19 cellular contexts compared by ENCODE assay signal in the genomic region with DNA sequence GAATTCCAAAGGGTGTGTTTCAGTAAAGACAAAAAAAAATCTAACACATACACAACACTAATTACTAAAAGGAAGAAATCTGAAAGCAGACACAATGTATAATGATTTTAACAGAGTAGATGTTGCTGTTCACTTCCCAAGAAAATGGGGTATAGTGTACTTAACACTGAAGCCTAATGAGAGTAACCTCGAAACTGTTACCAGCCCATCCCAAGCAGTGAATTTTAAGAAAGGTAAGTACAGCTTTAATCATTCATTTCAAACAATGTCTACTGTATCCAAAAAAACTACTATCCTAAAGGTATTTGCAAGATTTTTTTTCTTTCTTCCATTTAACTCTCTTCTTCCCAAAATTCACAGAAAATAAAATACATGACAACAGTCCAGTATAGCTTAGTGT. TPM values are rescaled to one million over a fixed set of nuclear protein-coding genes. Genes with fewer than 3 reads are reported as not detected.
A peak's percentile ranks its signal among the peaks of the same experiment; 100 is the strongest.
DNase-seq lines count a peak whose midpoint lies in the region; ATAC-seq, FAIRE-seq and TF ChIP-seq lines count a peak whose summit lies in the region.
"Had no signal": no experiment of that assay in that cellular context is flagged by ENCODE, and none has a peak within 500 bp of the region (broad histone marks: within the 10 kb centered on the region; RNA-seq: fewer than 3 reads in every experiment).

No MANE protein-coding gene starts in this region.

- H3K36me3 Mint-ChIP-seq in activated naive CD4-positive, alpha-beta T cell treated with anti-CD3 and anti-CD28 coated beads for 36 hours (ENCODE audit: low read depth), result peaks cover 18% of the 10 kb centered on the region
- peaks cover 69% of the 10 kb centered on the region for H3K36me3 Mint-ChIP-seq in stimulated activated effector memory CD8-positive, alpha-beta T cell treated with anti-CD3 and anti-CD28 coated beads, Interleukin-12 subunit alpha, Interleukin-12 subunit beta, amount 100 ng/mL, for 72 hours

- H3K9me3 ChIP-seq in PC-9 (ENCODE audit: insufficient read depth, low read depth), result no peaks in the 10 kb centered on the region
- no peaks in the 10 kb centered on the region for H3K9me3 ChIP-seq in K562 (replicated peaks; ENCODE audit: control insufficient read depth, insufficient read depth, low read depth, low read length)
- H3K9me3 ChIP-seq in SK-N-SH, result no peaks in the 10 kb centered on the region
- H3K9me3 ChIP-seq: esophagus squamous epithelium, MG63, thoracic aorta had no signal

- ATAC-seq in K562, result no peak
- no peak for ATAC-seq in stimulated activated effector memory CD8-positive, alpha-beta T cell treated with anti-CD3 and anti-CD28 coated beads, Interleukin-12 subunit alpha, Interleukin-12 subunit beta, amount 100 ng/mL, for 72 hours
- ATAC-seq in GM21737 (IDR thresholded peaks at IDR 0.05; ENCODE audit: unreplicated experiment), result no peak
- ATAC-seq: PC-3 had no signal

- no peak for TF ChIP-seq CTCF in PC-9 (conservative IDR thresholded peaks at IDR 0.05)
- TF ChIP-seq CTCF in K562 (IDR thresholded peaks at IDR 0.05 in 2 of 3, conservative IDR thresholded peaks at IDR 0.05 in 1 of 3; ENCODE audit: insufficient read depth in 2 of 3, low read depth in 1 of 3, low read length in 3 of 3), result no peak
- TF ChIP-seq CTCF in SK-N-SH (IDR thresholded peaks at IDR 0.05), result no peak

- no peaks in the 10 kb centered on the region for H3K9me3 Mint-ChIP-seq in activated naive CD4-positive, alpha-beta T cell treated with anti-CD3 and anti-CD28 coated beads for 36 hours
- no peaks in the 10 kb centered on the region for H3K9me3 Mint-ChIP-seq in stimulated activated effector memory CD8-positive, alpha-beta T cell treated with anti-CD3 and anti-CD28 coated beads, Interleukin-12 subunit alpha, Interleukin-12 subunit beta, amount 100 ng/mL, for 72 hours

- H2AFZ ChIP-seq in PC-9, result no peak overlapping the region
- H2AFZ ChIP-seq in K562 (ENCODE audit: low read depth, low read length), result no peak overlapping the region
- no peak overlapping the region for H2AFZ ChIP-seq in SK-N-SH (ENCODE audit: low read depth)
- H2AFZ ChIP-seq: GM23248 had no signal

- intact Hi-C loops in activated naive CD4-positive, alpha-beta T cell treated with anti-CD3 and anti-CD28 coated beads for 36 hours (cut with micrococcal nuclease), result no loop called here
- intact Hi-C loops in PC-9 (cut with micrococcal nuclease; ENCODE audit: unreplicated experiment) (no loop called here), K562 (cut with micrococcal nuclease) (no loop called here)

- peaks cover 83% of the 10 kb centered on the region for H3K4me1 Mint-ChIP-seq in activated naive CD4-positive, alpha-beta T cell treated with anti-CD3 and anti-CD28 coated beads for 36 hours (ENCODE audit: low read depth)
- H3K4me1 Mint-ChIP-seq in stimulated activated effector memory CD8-positive, alpha-beta T cell treated with anti-CD3 and anti-CD28 coated beads, Interleukin-12 subunit alpha, Interleukin-12 subunit beta, amount 100 ng/mL, for 72 hours, result peaks cover 62% of the 10 kb centered on the region

- H3K9me2 ChIP-seq in PC-9 (ENCODE audit: insufficient read depth), result no peaks in the 10 kb centered on the region
- no peaks in the 10 kb centered on the region for H3K9me2 ChIP-seq in SK-N-SH

- H3K9me1 ChIP-seq in K562 (ENCODE audit: control insufficient read depth, insufficient read depth, low read length), result no peaks in the 10 kb centered on the region

- H3K4me1 ChIP-seq in PC-9 (replicated peaks; ENCODE audit: insufficient read depth) (peaks cover 26% of the 10 kb centered on the region), K562 (replicated peaks in 1 of 2; ENCODE audit: control insufficient read depth in 2 of 2, insufficient read depth in 2 of 2, low read length in 2 of 2) (peaks cover 10 to 13% of the 10 kb centered on the region in 2 experiments; a peak in 4 of 5 replicates), SK-N-SH (ENCODE audit: control insufficient read depth in 1 of 2, insufficient read depth in 2 of 2, low read depth in 1 of 2, low read length in 1 of 2) (peaks cover 0 to 8% of the 10 kb centered on the region in 2 experiments; a peak in 2 of 4 replicates)

- H3K4me3 Mint-ChIP-seq in activated naive CD4-positive, alpha-beta T cell treated with anti-CD3 and anti-CD28 coated beads for 36 hours, result no peak overlapping the region
- H3K4me3 Mint-ChIP-seq in stimulated activated effector memory CD8-positive, alpha-beta T cell treated with anti-CD3 and anti-CD28 coated beads, Interleukin-12 subunit alpha, Interleukin-12 subunit beta, amount 100 ng/mL, for 72 hours, result no peak overlapping the region

- 0 out of 2 replicates have a peak overlapping the region, but pooled peaks have one; percentile 10 for H3K27ac ChIP-seq in PC-9
- peak overlapping the region; percentile 65; the same call in 2 of the 3 replicates for H3K27ac ChIP-seq in K562 (ENCODE audit: extremely low read depth, low read depth, low read length)
- no peak overlapping the region for H3K27ac ChIP-seq in SK-N-SH (ENCODE audit: low read depth in 2 of 2, low read length in 1 of 2)
- H3K27ac ChIP-seq: esophagus squamous epithelium, GM23248, thoracic aorta had no signal

- FAIRE-seq in K562 (lab: Jason Lieb, UNC), result no peak

- peak overlapping the region; percentile 74 for H3K27ac Mint-ChIP-seq in activated naive CD4-positive, alpha-beta T cell treated with anti-CD3 and anti-CD28 coated beads for 36 hours
- peak overlapping the region; percentile 23 for H3K27ac Mint-ChIP-seq in stimulated activated effector memory CD8-positive, alpha-beta T cell treated with anti-CD3 and anti-CD28 coated beads, Interleukin-12 subunit alpha, Interleukin-12 subunit beta, amount 100 ng/mL, for 72 hours

- H4K20me1 ChIP-seq in PC-9 (ENCODE audit: insufficient read depth), result peaks cover 12% of the 10 kb centered on the region
- peaks cover 24% of the 10 kb centered on the region for H4K20me1 ChIP-seq in K562 (replicated peaks; ENCODE audit: control insufficient read depth, insufficient read depth, low read length)
- peaks cover 27% of the 10 kb centered on the region for H4K20me1 ChIP-seq in SK-N-SH (ENCODE audit: insufficient read depth)

- H3K36me3 ChIP-seq in PC-9 (ENCODE audit: low read depth) (no peaks in the 10 kb centered on the region), K562 (ENCODE audit: control insufficient read depth, insufficient read depth, low read length) (peaks cover 20% of the 10 kb centered on the region), SK-N-SH (replicated peaks in 1 of 2; ENCODE audit: control insufficient read depth in 1 of 2, insufficient read depth in 2 of 2, low read length in 1 of 2) (no peaks in the 10 kb centered on the region)
- H3K36me3 ChIP-seq: esophagus squamous epithelium, thoracic aorta had no signal

- H3K9ac ChIP-seq in K562 (ENCODE audit: insufficient read depth in 1 of 2, low read depth in 2 of 2, low read length in 2 of 2), result peak overlapping the region in 1 of 2 experiments; percentile 27; a peak in 1 of 4 replicates
- no peak overlapping the region for H3K9ac ChIP-seq in SK-N-SH
- H3K9ac ChIP-seq: GM23248 had no signal

- H3K27me3 Mint-ChIP-seq in activated naive CD4-positive, alpha-beta T cell treated with anti-CD3 and anti-CD28 coated beads for 36 hours (ENCODE audit: low read depth), result no peaks in the 10 kb centered on the region

- BruUV-seq in PC-9 (replicated peaks; lab: Mats Ljungman, UMichigan) (no TSS peak), K562 (replicated peaks; lab: Mats Ljungman, UMichigan) (no TSS peak)

- H3K79me2 ChIP-seq in PC-9 (ENCODE audit: low read depth) (peaks cover 95% of the 10 kb centered on the region), K562 (ENCODE audit: control insufficient read depth, insufficient read depth, low read length) (peaks cover 99% of the 10 kb centered on the region), SK-N-SH (ENCODE audit: insufficient read depth) (peaks cover 97% of the 10 kb centered on the region)

- CTCF ChIA-PET in activated naive CD4-positive, alpha-beta T cell treated with anti-CD3 and anti-CD28 coated beads for 36 hours (lab: Charles Lee), result interaction anchor here (0.6 to 2.3 kb wide), 10 partner anchors 10 to 283 kb away, joined by 3 to 15 read pairs (median 4); a partner anchor contains a TSS
- CTCF ChIA-PET in PC-9 (lab: Charles Lee) (no interaction called here), K562 (lab: Yijun Ruan, JAX; ENCODE audit: low intra/inter-chr PET ratio) (no interaction called here), SK-N-SH (lab: Yijun Ruan, JAX) (interaction anchor here (0.6 to 6.7 kb wide), 11 partner anchors 12 to 473 kb away, joined by 3 to 53 read pairs (median 5); a partner anchor contains a TSS)

- 40% methylated on average over 1 of the region's 1 CpG for WGBS in K562 (ENCODE audit: insufficient coverage, low coverage, missing lambda C conversion rate)
- 93% methylated on average over 1 of the region's 1 CpG for WGBS in SK-N-SH (ENCODE audit: low lambda C conversion rate)

- TF ChIP-seq POLR2A in K562 (conservative IDR thresholded peaks at IDR 0.05), result no peak

- TF ChIP-seq RAD21 in K562 (CRISPR knock-in tag; conservative IDR thresholded peaks at IDR 0.05 in 1 of 2, IDR thresholded peaks at IDR 0.05 in 1 of 2) (no peak), SK-N-SH (IDR thresholded peaks at IDR 0.05; ENCODE audit: low read length) (no peak)

- DNase-seq in activated naive CD4-positive, alpha-beta T cell treated with anti-CD3 and anti-CD28 coated beads for 36 hours, result no peak
- DNase-seq in activated naive CD4-positive, alpha-beta T cell treated with Interleukin-2 at 50 U/mL for 16 hours, result no peak
- no peak for DNase-seq in PC-9
- DNase-seq in K562 (ENCODE audit: extremely low read depth in 1 of 4, low spot score in 3 of 4), result no peak
- no peak for DNase-seq in stimulated activated effector memory CD8-positive, alpha-beta T cell treated with anti-CD3 and anti-CD28 coated beads, Interleukin-12 subunit alpha, Interleukin-12 subunit beta, amount 100 ng/mL, for 72 hours (ENCODE audit: low spot score in 2 of 2)
- no peak for DNase-seq in SK-N-SH
- DNase-seq in hippocampal formation (lab: John Stamatoyannopoulos, UW), result no peak
- DNase-seq: aorta, esophagus squamous epithelium, GM23248, head of caudate nucleus, kidney glomerular epithelial cell, MG63, NCI-H187 treated with DMSO at 0.1 percent for 48 hours, NCI-H524 treated with DMSO at 0.1 percent for 48 hours, PC-3, SW 1271 had no signal

- no peaks in the 10 kb centered on the region for H3K27me3 ChIP-seq in PC-9 (ENCODE audit: insufficient read depth, low read depth)
- no peaks in the 10 kb centered on the region for H3K27me3 ChIP-seq in K562 (ENCODE audit: control insufficient read depth in 2 of 2, insufficient read depth in 2 of 2, low read length in 2 of 2)
- H3K27me3 ChIP-seq in SK-N-SH (ENCODE audit: insufficient read depth), result no peaks in the 10 kb centered on the region
- H3K27me3 ChIP-seq: esophagus squamous epithelium, MG63 had no signal

- in situ Hi-C loops in K562 (cut with MboI), result no loop called here

- no peak overlapping the region for H3K4me2 ChIP-seq in PC-9
- no peak overlapping the region for H3K4me2 ChIP-seq in K562 (ENCODE audit: insufficient read depth, low read length)
- H3K4me2 ChIP-seq in SK-N-SH, result no peak overlapping the region

- H3K4me3 ChIP-seq in PC-9 (no peak overlapping the region), K562 (no peak overlapping the region), SK-N-SH (ENCODE audit: low read depth in 2 of 2, low read length in 1 of 2) (no peak overlapping the region)
- H3K4me3 ChIP-seq: esophagus squamous epithelium, GM23248, MG63, thoracic aorta had no signal

- POLR2A ChIA-PET in PC-9 (lab: Charles Lee; ENCODE audit: unreplicated experiment) (interaction anchor here (0.7 kb wide), 1 partner anchor 83 kb away, joined by 3 read pairs; no protein-coding TSS in a partner anchor), K562 (lab: Yijun Ruan, JAX) (interaction anchor here (0.6 to 6.2 kb wide), 16 partner anchors 9 to 165 kb away, joined by 3 to 40 read pairs (median 3); a partner anchor contains a TSS), SK-N-SH (lab: Yijun Ruan, JAX) (interaction anchor here (1.0 kb wide), 1 partner anchor 126 kb away, joined by 6 read pairs; a partner anchor contains a TSS)

- no peak for TF ChIP-seq EP300 in K562 (IDR thresholded peaks at IDR 0.05; ENCODE audit: low read length)
- no peak for TF ChIP-seq EP300 in SK-N-SH (IDR thresholded peaks at IDR 0.05; ENCODE audit: borderline replicate concordance in 1 of 2, low read depth in 1 of 2, low read length in 1 of 2)

- H3F3A ChIP-seq in PC-9 (ENCODE audit: insufficient read depth, low read depth), result peaks cover 28% of the 10 kb centered on the region
- H3F3A ChIP-seq in SK-N-SH (replicated peaks; ENCODE audit: insufficient read depth), result peaks cover 33% of the 10 kb centered on the region

RNA-seq across cellular contexts. Expression of a gene that starts 8.3 kb away (rescaled TPM):
- total RNA-seq in activated naive CD4-positive, alpha-beta T cell treated with anti-CD3 and anti-CD28 coated beads for 36 hours, result 100 to 1,000 TPM; 166 to 169 TPM
- total RNA-seq in PC-9 (2021), result 75.3 and 81.3 TPM in 2 replicates
- total RNA-seq in K562 (2011; cell fraction: chromatin; rRNA removed; ENCODE audit: low replicate concordance), result 67.9 and 104 TPM in 2 replicates
- total RNA-seq in K562 (2011; cell fraction: nucleolus; rRNA removed), result 72.2 and 76.5 TPM in 2 replicates
- 69.3 and 101 TPM in 2 replicates for total RNA-seq in K562 (2011; cell fraction: nucleoplasm; rRNA removed)
- 107 and 125 TPM in 2 replicates for total RNA-seq in K562 (2014; rRNA removed)
- 65.3 and 79.9 TPM in 2 replicates for total RNA-seq in K562 (2014; rRNA removed; fragmentation: Illumina TruSeq; extraction: Trizol)
- total RNA-seq in K562 (2015; rRNA removed; fragmentation: Illumina TruSeq; extraction: Trizol), result 70.5 and 74.3 TPM in 2 replicates
- 113 and 115 TPM in 2 replicates for total RNA-seq in K562 (2021)
- polyA plus RNA-seq in K562 (2011; rRNA removed), result 66.8 and 136 TPM in 2 replicates
- polyA plus RNA-seq in K562 (2011; cell fraction: cytosol; rRNA removed), result 92.1 and 93.8 TPM in 2 replicates
- polyA plus RNA-seq in K562 (2011; cell fraction: nucleus; rRNA removed), result 20.1 and 22.1 TPM in 2 replicates
- polyA plus RNA-seq in K562 (2012), result 69.8 and 89.1 TPM in 2 replicates
- 83.5 and 84.8 TPM in 2 replicates for polyA plus RNA-seq in K562 (2014; fragmentation: Illumina TruSeq; extraction: Trizol)
- polyA plus RNA-seq in K562 (2014; fragmentation: Nextera tagmentation; extraction: Ambion mirVana), result 10 to 100 TPM; 57.2 to 69.1 TPM
- 85.2 and 95.1 TPM in 2 replicates for polyA plus RNA-seq in K562 (2014; rRNA removed)
- 32.5 and 47.6 TPM in 2 replicates for polyA minus RNA-seq in K562 (2011; rRNA and poly(A)+ RNA removed)
- 20.9 and 32.6 TPM in 2 replicates for polyA minus RNA-seq in K562 (2011; cell fraction: cytosol; rRNA and poly(A)+ RNA removed)
- polyA minus RNA-seq in K562 (2011; cell fraction: nucleus; rRNA and poly(A)+ RNA removed), result 18.7 and 28.4 TPM in 2 replicates
- 81.6 and 89.6 TPM in 2 replicates for polyA plus RNA-seq in SK-N-SH (2012; rRNA removed)
- 79.2 and 104 TPM in 2 replicates for polyA plus RNA-seq in SK-N-SH (2012; cell fraction: cytosol; rRNA removed)
- 83.6 and 109 TPM in 2 replicates for polyA plus RNA-seq in SK-N-SH (2012; cell fraction: nucleus; rRNA removed)

RNA-seq across cellular contexts. Expression of a gene that starts 59.2 kb away (rescaled TPM):
- 10 to 100 TPM; 50.4 to 53.5 TPM for total RNA-seq in activated naive CD4-positive, alpha-beta T cell treated with anti-CD3 and anti-CD28 coated beads for 36 hours
- total RNA-seq in PC-9 (2021) (78.9 and 95.7 TPM in 2 replicates), K562 (2014; rRNA removed) (13.5 and 20.4 TPM in 2 replicates), K562 (2014; rRNA removed; fragmentation: Illumina TruSeq; extraction: Trizol) (6.5 and 10.0 TPM in 2 replicates), K562 (2015; rRNA removed; fragmentation: Illumina TruSeq; extraction: Trizol) (14.4 and 17.2 TPM in 2 replicates), K562 (2021) (32.8 and 42.1 TPM in 2 replicates)
- 116 and 363 TPM in 2 replicates for total RNA-seq in K562 (2011; cell fraction: chromatin; rRNA removed; ENCODE audit: low replicate concordance)
- total RNA-seq in K562 (2011; cell fraction: nucleolus; rRNA removed), result 190 and 220 TPM in 2 replicates
- 137 and 149 TPM in 2 replicates for total RNA-seq in K562 (2011; cell fraction: nucleoplasm; rRNA removed)
- polyA plus RNA-seq in K562 (2011; rRNA removed) (15.7 and 53.7 TPM in 2 replicates), K562 (2014; fragmentation: Illumina TruSeq; extraction: Trizol) (48.1 and 55.6 TPM in 2 replicates), K562 (2014; fragmentation: Nextera tagmentation; extraction: Ambion mirVana) (1 to 10 TPM in 1 of 2 experiments, under 1 TPM in 1; 0.35 to 1.6 TPM), K562 (2014; rRNA removed) (26.1 and 31.4 TPM in 2 replicates), SK-N-SH (2012; rRNA removed) (68.0 and 89.9 TPM in 2 replicates)
- polyA plus RNA-seq in K562 (2011; cell fraction: cytosol; rRNA removed), result 33.2 and 34.4 TPM in 2 replicates
- polyA plus RNA-seq in K562 (2011; cell fraction: nucleus; rRNA removed), result 322 and 398 TPM in 2 replicates
- 42.5 and 69.5 TPM in 2 replicates for polyA plus RNA-seq in K562 (2012)
- 11.4 and 20.1 TPM in 2 replicates for polyA minus RNA-seq in K562 (2011; rRNA and poly(A)+ RNA removed)
- polyA minus RNA-seq in K562 (2011; cell fraction: cytosol; rRNA and poly(A)+ RNA removed), result 28.0 and 36.5 TPM in 2 replicates
- polyA minus RNA-seq in K562 (2011; cell fraction: nucleus; rRNA and poly(A)+ RNA removed), result 74.6 and 97.4 TPM in 2 replicates
- 20.5 and 37.3 TPM in 2 replicates for polyA plus RNA-seq in SK-N-SH (2012; cell fraction: cytosol; rRNA removed)
- 318 and 375 TPM in 2 replicates for polyA plus RNA-seq in SK-N-SH (2012; cell fraction: nucleus; rRNA removed)

Comparison
In these comparisons a context has a peak if more than half of its experiments do, and no peak if none do; other contexts are left out.
1. H3K27ac ChIP-seq: peak in PC-9 (single experiment) and K562 (single experiment); none in SK-N-SH (0 of 2).
2. CTCF ChIA-PET loops: an anchor here in activated naive CD4-positive, alpha-beta T cell treated with anti-CD3 and anti-CD28 coated beads for 36 hours (0.6 to 2.3 kb wide) and SK-N-SH (0.6 to 6.7 kb wide); none called in PC-9 and K562.